Comparison of ENCODE assay signal across 22 cellular contexts in genomic region chr13:28583661-28584091, GRCh38.
DNase-seq lines count a peak whose midpoint lies in the region; ATAC-seq lines count a peak whose summit lies in the region.
"Had no signal": no experiment of that assay in that cellular context is flagged by ENCODE, and none has a peak within 500 bp of the region (broad histone marks: within the 10 kb centered on the region; RNA-seq: fewer than 3 reads in every experiment).

No MANE protein-coding gene starts in this region.

- no peaks in the 10 kb centered on the region for H3K79me2 ChIP-seq in GM23248 (ENCODE audit: insufficient read depth)
- H3K79me2 ChIP-seq: parathyroid adenoma had no signal

- no peaks in the 10 kb centered on the region for H4K20me1 ChIP-seq in GM23248 (ENCODE audit: insufficient read depth)

- no peak overlapping the region for H3K9ac ChIP-seq in GM23248
- H3K9ac ChIP-seq: parathyroid adenoma had no signal

- H3K4me2 ChIP-seq in GM23248 (ENCODE audit: unreplicated experiment) = no peak overlapping the region

- no peaks in the 10 kb centered on the region for H3K9me3 ChIP-seq in GM23248 (ENCODE audit: low read depth)
- H3K9me3 ChIP-seq: ascending aorta, esophagus squamous epithelium, right lobe of liver, upper lobe of right lung had no signal

- H2AFZ ChIP-seq in GM23248 = peak overlapping the region; percentile 55
- H2AFZ ChIP-seq: parathyroid adenoma had no signal

- 29 to 30% methylated on average over 19 of the region's 19 CpGs for WGBS in GM23248 (ENCODE audit: low coverage in 1 of 2, low lambda C conversion rate in 2 of 2, missing lambda C conversion rate in 2 of 2), 2 experiments

- intact Hi-C loops in left colon (cut with DNase I, micrococcal nuclease) (no loop called here), Right ventricle myocardium inferior (cut with DNase I) (no loop called here)

- in situ Hi-C loops in GM23248 (cut with MboI) = no loop called here

- H3K27me3 ChIP-seq in GM23248 (replicated peaks; ENCODE audit: insufficient read depth) = no peaks in the 10 kb centered on the region
- H3K27me3 ChIP-seq: ascending aorta, right lobe of liver, upper lobe of right lung had no signal

- no peaks in the 10 kb centered on the region for H3K36me3 ChIP-seq in GM23248 (ENCODE audit: low read depth)
- H3K36me3 ChIP-seq: ascending aorta, esophagus squamous epithelium, right lobe of liver, upper lobe of right lung had no signal

- no peaks in the 10 kb centered on the region for H3K9me2 ChIP-seq in GM23248 (ENCODE audit: insufficient read depth)

- DNase-seq in AG08395 (ENCODE audit: low spot score) = peak; percentile 52
- peak; percentile 24 for DNase-seq in GM23248
- peak; percentile 58 for DNase-seq in cerebellar cortex (ENCODE audit: low spot score)
- DNase-seq in left colon = peak in 1 of 2 donors; percentile 15
- no peak for DNase-seq in HPDE6-E6E7 (ENCODE audit: extremely low spot score)
- DNase-seq in Right ventricle myocardium inferior (ENCODE audit: missing footprints) = no peak
- DNase-seq: activated CD4-positive, alpha-beta T cell treated with anti-CD3 and anti-CD28 coated beads for 36 hours; activated naive CD4-positive, alpha-beta T cell treated with anti-CD3 and anti-CD28 coated beads, Interleukin-2, amount 50 U/mL, for 16 hours; esophagus squamous epithelium; natural killer cell; NCI-H187; NCI-H2227 treated with DMSO at 0.1 percent for 48 hours; NCI-H774; right lobe of liver; Right ventricle myocardium superior; SW 1271; upper lobe of right lung had no signal

- H3F3A ChIP-seq in GM23248 (ENCODE audit: insufficient read depth) = peaks cover 16% of the 10 kb centered on the region; the same call in 1 of the 2 replicates

- H3K4me1 ChIP-seq in GM23248 (ENCODE audit: insufficient read depth) = peaks cover 12% of the 10 kb centered on the region
- H3K4me1 ChIP-seq: ascending aorta, esophagus squamous epithelium, parathyroid adenoma, right lobe of liver, upper lobe of right lung had no signal

- no peak overlapping the region for H3K27ac ChIP-seq in GM23248
- H3K27ac ChIP-seq: ascending aorta, C4-2B, esophagus squamous epithelium, parathyroid adenoma, right lobe of liver, upper lobe of right lung had no signal

- H3K4me3 ChIP-seq in GM23248 = no peak overlapping the region
- H3K4me3 ChIP-seq: ascending aorta, esophagus squamous epithelium, right lobe of liver, upper lobe of right lung had no signal

- peak; percentile 57 for ATAC-seq in left colon
- no peak for ATAC-seq in GM21717 (IDR thresholded peaks at IDR 0.05; ENCODE audit: unreplicated experiment)
- no peak for ATAC-seq in GM18870 (IDR thresholded peaks at IDR 0.05; ENCODE audit: unreplicated experiment)
- no peak for ATAC-seq in Right ventricle myocardium inferior
- ATAC-seq: activated CD4-positive, alpha-beta T cell treated with anti-CD3 and anti-CD28 coated beads for 36 hours; natural killer cell; right lobe of liver had no signal

Comparison
In these comparisons a context has a peak if more than half of its experiments do, and no peak if none do; other contexts are left out.
1. DNase-seq: peak in AG08395 (single experiment), GM23248 (single experiment) and cerebellar cortex (single experiment); none in HPDE6-E6E7 (single experiment) and Right ventricle myocardium inferior (single experiment).